Comparison of ENCODE assay signal across 2 cellular contexts in the genomic region with DNA sequence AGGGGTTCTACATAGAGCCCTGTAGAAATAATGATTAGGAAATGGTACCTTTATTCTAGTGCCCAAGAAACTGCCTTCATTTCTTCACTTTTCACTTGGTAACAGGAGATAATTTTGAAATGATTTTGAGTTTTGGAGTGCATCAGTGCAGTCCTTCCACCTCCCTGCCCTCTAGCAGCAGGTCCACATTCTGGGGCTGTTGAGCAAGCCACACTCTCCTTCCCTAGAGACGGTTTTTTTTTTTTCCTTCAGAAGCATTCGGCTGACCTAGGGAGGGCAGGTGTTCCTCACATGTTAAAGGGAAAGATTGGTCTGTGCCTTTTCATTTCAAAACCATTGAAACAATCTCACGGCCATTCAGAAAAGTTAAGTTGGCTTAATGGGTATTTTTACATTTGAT.
TF ChIP-seq lines count a peak whose summit lies in the region.

No MANE protein-coding gene starts in this region.

TF ChIP-seq in GM23338, 12 proteins besides CTCF, POLR2A, EP300 and RAD21:
- TF ChIP-seq REST (IDR thresholded peaks at IDR 0.05; ENCODE audit: unreplicated experiment), result no peak
- no peak for TF ChIP-seq JUNB (IDR thresholded peaks at IDR 0.05; ENCODE audit: unreplicated experiment)

TF ChIP-seq in K562, 482 proteins besides CTCF, POLR2A, EP300 and RAD21:
- TF ChIP-seq FOSL1 (tag; conservative IDR thresholded peaks at IDR 0.05), result no peak
- TF ChIP-seq BRD9 (IDR thresholded peaks at IDR 0.05; ENCODE audit: low read depth, partially characterized antibody), result no peak
- TF ChIP-seq ZNF384 (IDR thresholded peaks at IDR 0.05; ENCODE audit: low read depth, low read length), result peak; percentile 31; the same call in 1 of the 2 replicates
TF ChIP-seq in K562: peak in this region for 1.
